Comparison of ENCODE assay signal across 12 cellular contexts in the genomic region with DNA sequence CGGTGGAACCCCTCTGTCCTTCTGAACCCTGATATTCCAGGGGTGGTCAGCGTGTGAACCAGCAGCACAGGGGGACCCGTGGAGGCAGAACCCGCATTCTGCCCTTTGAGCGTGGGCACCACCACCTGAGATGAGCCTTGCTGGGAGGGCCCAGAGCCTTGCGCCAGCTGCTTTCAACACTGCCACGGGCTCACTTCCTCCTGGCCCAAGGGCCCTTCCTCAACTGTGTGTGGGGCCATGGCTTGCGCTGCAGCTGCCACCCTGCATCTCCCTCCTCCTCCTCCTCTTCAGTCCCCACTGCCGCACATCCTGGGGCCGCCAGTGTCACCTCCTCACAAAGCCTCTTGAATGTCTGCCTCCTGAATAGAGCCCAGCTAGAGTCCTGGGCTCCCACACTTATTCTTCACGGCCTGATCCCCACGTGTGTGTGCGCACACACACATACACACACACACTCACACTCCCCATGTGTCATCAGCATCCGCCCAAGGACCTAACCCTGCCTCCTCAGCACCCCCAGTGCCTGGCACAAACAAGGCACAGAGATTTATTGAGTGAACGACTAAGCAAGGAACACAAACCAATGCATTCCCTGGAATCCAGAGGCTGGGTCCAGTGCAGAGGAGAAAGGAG. TPM values are rescaled to one million over a fixed set of nuclear protein-coding genes. Genes with fewer than 3 reads are reported as not detected.
DNase-seq lines count a peak whose midpoint lies in the region; ATAC-seq and TF ChIP-seq lines count a peak whose summit lies in the region.
"Had no signal": no experiment of that assay in that cellular context is flagged by ENCODE, and none has a peak within 500 bp of the region (broad histone marks: within the 10 kb centered on the region; RNA-seq: fewer than 3 reads in every experiment).

No MANE protein-coding gene starts in this region.

- DNase-seq in activated CD8-positive, alpha-beta memory T cell treated with anti-CD3 and anti-CD28 coated beads, Interleukin-2, amount 10 ng/mL, durations not matched to agents 7 days and 5 days: no peak
- no peak for DNase-seq in activated CD8-positive, alpha-beta memory T cell treated with anti-CD3 and anti-CD28 coated beads for 24 hours
- DNase-seq in RWPE1 (ENCODE audit: low spot score) (no peak), fibroblast of lung (ENCODE audit: low read depth in 2 of 2) (peak in 1 of 2 donors; percentile 22), activated gamma-delta T cell treated with Interleukin-2 at 50 U/mL for 16 hours (no peak), HUDEP-2 (lab: John Stamatoyannopoulos, UW; ENCODE audit: unreplicated experiment in 76 of 76) (no peak)
- no peak for DNase-seq in stimulated activated naive B cell treated with anti-CD40 and anti-IgM and Interleukin-4, amounts not matched to agents 10 μg/mL and 1 μg/mL and 100 μg/mL, for 72 hours
- DNase-seq: NCI-H524, small intestine had no signal

- peaks cover 4% of the 10 kb centered on the region for H3K4me1 ChIP-seq in fibroblast of lung (ENCODE audit: control insufficient read depth, extremely low read depth, insufficient read depth, low read length)
- H3K4me1 ChIP-seq: HAP-1 had no signal

- CTCF ChIA-PET in activated CD8-positive, alpha-beta memory T cell treated with anti-CD3 and anti-CD28 coated beads, Interleukin-2, amount 10 ng/mL, durations not matched to agents 7 days and 5 days (lab: Charles Lee): interaction anchor here (1.0 to 2.1 kb wide), 2 partner anchors 50 to 62 kb away, joined by 3 to 7 read pairs; no protein-coding TSS in a partner anchor
- CTCF ChIA-PET in RWPE1 (lab: Yijun Ruan, JAX): no interaction called here

- no peak overlapping the region for H2AFZ ChIP-seq in fibroblast of lung (ENCODE audit: low read length)

- H3K36me3 ChIP-seq in fibroblast of lung (ENCODE audit: control insufficient read depth, insufficient read depth, low read length): peaks cover 22% of the 10 kb centered on the region

- no peaks in the 10 kb centered on the region for H3K27me3 ChIP-seq in fibroblast of lung (ENCODE audit: control insufficient read depth, insufficient read depth, low read length)
- H3K27me3 ChIP-seq: body of pancreas had no signal

- peaks cover 4% of the 10 kb centered on the region for H3K4me1 Mint-ChIP-seq in activated CD8-positive, alpha-beta memory T cell treated with anti-CD3 and anti-CD28 coated beads, Interleukin-2, amount 10 ng/mL, durations not matched to agents 7 days and 5 days
- peaks cover 5 to 17% of the 10 kb centered on the region in 2 donors for H3K4me1 Mint-ChIP-seq in stimulated activated naive B cell treated with anti-CD40 and anti-IgM and Interleukin-4, amounts not matched to agents 10 μg/mL and 1 μg/mL and 100 μg/mL, for 72 hours

- H3K4me3 ChIP-seq in fibroblast of lung (replicated peaks in 1 of 4; ENCODE audit: control extremely low read depth in 1 of 4, insufficient read depth in 1 of 4, low read depth in 3 of 4, low read length in 4 of 4): no peak overlapping the region
- H3K4me3 ChIP-seq: body of pancreas, HAP-1 had no signal

- no peak for ATAC-seq in activated CD8-positive, alpha-beta memory T cell treated with anti-CD3 and anti-CD28 coated beads, Interleukin-2, amount 10 ng/mL, durations not matched to agents 7 days and 5 days
- peak in 1 of 2 donors; percentile 28 for ATAC-seq in stimulated activated naive B cell treated with anti-CD40 and anti-IgM and Interleukin-4, amounts not matched to agents 10 μg/mL and 1 μg/mL and 100 μg/mL, for 72 hours (replicated peaks)
- ATAC-seq in GM19324 (IDR thresholded peaks at IDR 0.05; ENCODE audit: low FRiP score, unreplicated experiment): no peak
- ATAC-seq: body of pancreas had no signal

- H3K9ac ChIP-seq in fibroblast of lung (ENCODE audit: insufficient read depth, low read length): no peak overlapping the region

- H3K4me2 ChIP-seq in fibroblast of lung (ENCODE audit: extremely low read depth, insufficient read depth, low read length): no peak overlapping the region

- no peaks in the 10 kb centered on the region for H4K20me1 ChIP-seq in fibroblast of lung (ENCODE audit: control insufficient read depth, extremely low read depth, insufficient read depth, low read length)

- H3K27ac Mint-ChIP-seq in activated CD8-positive, alpha-beta memory T cell treated with anti-CD3 and anti-CD28 coated beads, Interleukin-2, amount 10 ng/mL, durations not matched to agents 7 days and 5 days: peak overlapping the region; percentile 3
- peak overlapping the region; percentile 81 for H3K27ac Mint-ChIP-seq in stimulated activated naive B cell treated with anti-CD40 and anti-IgM and Interleukin-4, amounts not matched to agents 10 μg/mL and 1 μg/mL and 100 μg/mL, for 72 hours

- H3K79me2 ChIP-seq in fibroblast of lung (ENCODE audit: control insufficient read depth, insufficient read depth, low read length): peaks cover 12% of the 10 kb centered on the region

- TF ChIP-seq CTCF in RWPE1 (conservative IDR thresholded peaks at IDR 0.05; ENCODE audit: low read depth) (no peak), fibroblast of lung (conservative IDR thresholded peaks at IDR 0.05 in 1 of 2, IDR thresholded peaks at IDR 0.05 in 1 of 2; ENCODE audit: low read depth in 1 of 2, low read length in 2 of 2) (no peak)

- H3K9me3 ChIP-seq in fibroblast of lung (ENCODE audit: control insufficient read depth, insufficient read depth, low read depth, low read length): no peaks in the 10 kb centered on the region
- H3K9me3 ChIP-seq: body of pancreas, HAP-1 had no signal

- no peaks in the 10 kb centered on the region for H3K9me3 Mint-ChIP-seq in activated CD8-positive, alpha-beta memory T cell treated with anti-CD3 and anti-CD28 coated beads, Interleukin-2, amount 10 ng/mL, durations not matched to agents 7 days and 5 days (ENCODE audit: low read depth)
- H3K9me3 Mint-ChIP-seq in stimulated activated naive B cell treated with anti-CD40 and anti-IgM and Interleukin-4, amounts not matched to agents 10 μg/mL and 1 μg/mL and 100 μg/mL, for 72 hours: no peaks in the 10 kb centered on the region

- POLR2A ChIA-PET in RWPE1 (lab: Yijun Ruan, JAX; ENCODE audit: low non-redundant PET): no interaction called here

- no peaks in the 10 kb centered on the region for H3K27me3 Mint-ChIP-seq in activated CD8-positive, alpha-beta memory T cell treated with anti-CD3 and anti-CD28 coated beads, Interleukin-2, amount 10 ng/mL, durations not matched to agents 7 days and 5 days
- no peaks in the 10 kb centered on the region for H3K27me3 Mint-ChIP-seq in stimulated activated naive B cell treated with anti-CD40 and anti-IgM and Interleukin-4, amounts not matched to agents 10 μg/mL and 1 μg/mL and 100 μg/mL, for 72 hours

- no peak overlapping the region for H3K4me3 Mint-ChIP-seq in activated CD8-positive, alpha-beta memory T cell treated with anti-CD3 and anti-CD28 coated beads, Interleukin-2, amount 10 ng/mL, durations not matched to agents 7 days and 5 days
- no peak overlapping the region for H3K4me3 Mint-ChIP-seq in stimulated activated naive B cell treated with anti-CD40 and anti-IgM and Interleukin-4, amounts not matched to agents 10 μg/mL and 1 μg/mL and 100 μg/mL, for 72 hours

- H3K27ac ChIP-seq in RWPE1: peak overlapping the region; percentile 27; the same call in 1 of the 2 replicates
- H3K27ac ChIP-seq in fibroblast of lung (ENCODE audit: insufficient read depth, low read length): peak overlapping the region; percentile 20
- H3K27ac ChIP-seq: body of pancreas had no signal

- peaks cover 51% of the 10 kb centered on the region for H3K36me3 Mint-ChIP-seq in activated CD8-positive, alpha-beta memory T cell treated with anti-CD3 and anti-CD28 coated beads, Interleukin-2, amount 10 ng/mL, durations not matched to agents 7 days and 5 days
- H3K36me3 Mint-ChIP-seq in stimulated activated naive B cell treated with anti-CD40 and anti-IgM and Interleukin-4, amounts not matched to agents 10 μg/mL and 1 μg/mL and 100 μg/mL, for 72 hours: peaks cover 26 to 52% of the 10 kb centered on the region in 2 donors

RNA-seq across cellular contexts. Expression of gene TMEM160, which starts 26.9 kb away (rescaled TPM):
- 10 to 100 TPM; 77.5 to 87.8 TPM for total RNA-seq in activated CD8-positive, alpha-beta memory T cell treated with anti-CD3 and anti-CD28 coated beads, Interleukin-2, amount 10 ng/mL, durations not matched to agents 7 days and 5 days
- total RNA-seq in fibroblast of lung: 7.7 and 27.1 TPM in 2 replicates
- polyA plus RNA-seq in fibroblast of lung: 4.1 and 6.9 TPM in 2 replicates
- polyA plus RNA-seq in fibroblast of lung (2012): 16.4 and 34.2 TPM in 2 replicates
- polyA minus RNA-seq in fibroblast of lung (ENCODE audit: low replicate concordance): 1.9 and 2.9 TPM in 2 replicates

RNA-seq across cellular contexts. Expression of gene ZC3H4, which starts 38.3 kb away (rescaled TPM):
- total RNA-seq in activated CD8-positive, alpha-beta memory T cell treated with anti-CD3 and anti-CD28 coated beads, Interleukin-2, amount 10 ng/mL, durations not matched to agents 7 days and 5 days: 100 to 1,000 TPM in 1 of 2 experiments, 10 to 100 TPM in 1; 98.9 to 114 TPM
- 9.0 and 13.5 TPM in 2 replicates for total RNA-seq in fibroblast of lung
- polyA plus RNA-seq in fibroblast of lung: 8.4 and 13.1 TPM in 2 replicates
- 25.4 and 27.2 TPM in 2 replicates for polyA plus RNA-seq in fibroblast of lung (2012)
- polyA minus RNA-seq in fibroblast of lung (ENCODE audit: low replicate concordance): 17.9 and 32.1 TPM in 2 replicates

RNA-seq across cellular contexts. Expression of gene SAE1, which starts 55.3 kb away (rescaled TPM):
- 100 to 1,000 TPM; 153 to 171 TPM for total RNA-seq in activated CD8-positive, alpha-beta memory T cell treated with anti-CD3 and anti-CD28 coated beads, Interleukin-2, amount 10 ng/mL, durations not matched to agents 7 days and 5 days
- total RNA-seq in fibroblast of lung: 80.9 and 97.9 TPM in 2 replicates
- polyA plus RNA-seq in fibroblast of lung: 152 and 218 TPM in 2 replicates
- polyA plus RNA-seq in fibroblast of lung (2012): 123 and 184 TPM in 2 replicates
- 69.5 and 81.7 TPM in 2 replicates for polyA minus RNA-seq in fibroblast of lung (ENCODE audit: low replicate concordance)

RNA-seq across cellular contexts. Expression of gene NPAS1, which starts 55.7 kb away (rescaled TPM):
- total RNA-seq in activated CD8-positive, alpha-beta memory T cell treated with anti-CD3 and anti-CD28 coated beads, Interleukin-2, amount 10 ng/mL, durations not matched to agents 7 days and 5 days: under 1 TPM; 0.41 to 0.68 TPM
- 0.26 and 0.33 TPM in 2 replicates for total RNA-seq in fibroblast of lung
- polyA plus RNA-seq in fibroblast of lung: 0.22 and 0.34 TPM in 2 replicates
- polyA plus RNA-seq in fibroblast of lung (2012): 0.84 and 0.88 TPM in 2 replicates
- polyA minus RNA-seq in fibroblast of lung (ENCODE audit: low replicate concordance): 0.44 and 0.71 TPM in 2 replicates
- total RNA-seq: body of pancreas had no signal
